ENCODE assay signal across 12 cellular contexts in the genomic region with DNA sequence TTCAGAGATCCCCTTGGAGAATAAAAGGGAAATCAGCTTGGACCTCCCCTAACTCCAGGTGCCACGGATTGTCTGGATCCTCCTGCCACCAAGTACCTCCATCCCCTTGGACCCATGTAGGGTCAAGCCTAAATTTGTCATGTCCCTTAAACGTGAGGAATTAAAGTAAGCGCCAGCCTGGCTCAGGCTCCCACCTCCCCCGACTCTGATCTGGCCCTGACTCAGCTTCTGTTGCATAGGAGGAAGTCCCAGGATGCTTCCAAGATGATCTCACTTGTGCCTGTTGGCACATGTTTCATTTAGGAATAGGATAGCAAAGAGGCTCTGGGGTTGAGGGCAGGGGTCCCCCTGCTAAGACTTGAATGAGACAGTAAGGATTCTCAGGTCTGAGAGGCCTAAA.
DNase-seq lines count a peak whose midpoint lies in the region; ATAC-seq, FAIRE-seq and TF ChIP-seq lines count a peak whose summit lies in the region.
"Had no signal": no experiment of that assay in that cellular context is flagged by ENCODE, and none has a peak within 500 bp of the region (broad histone marks: within the 10 kb centered on the region; RNA-seq: fewer than 3 reads in every experiment).

No MANE protein-coding gene starts in this region.

- H3K36me3 Mint-ChIP-seq in mesothelial cell of epicardium: no peaks in the 10 kb centered on the region

- TF ChIP-seq POLR2A in GM12892 (IDR thresholded peaks at IDR 0.05; ENCODE audit: low read depth, low read length): no peak

- DNase-seq in BJ (ENCODE audit: low read depth) (peak; percentile 26), MG63 (peak; percentile 87), dedifferentiated amniotic fluid mesenchymal stem cell (ENCODE audit: extremely low spot score) (peak; percentile 46), mesothelial cell of epicardium (ENCODE audit: low spot score in 2 of 2, unreplicated experiment in 2 of 2) (no peak), left colon (no peak), DMS153 (lab: John Stamatoyannopoulos, UW) (no peak), GM12892 (ENCODE audit: insufficient read length) (no peak)
- DNase-seq: activated gamma-delta T cell; effector memory CD4-positive, alpha-beta T cell; ovary had no signal

- peak overlapping the region; percentile 45 for H3K27ac Mint-ChIP-seq in mesothelial cell of epicardium

- POLR2A ChIA-PET in BJ (lab: Charles Lee): no interaction called here

- H3K9me3 ChIP-seq in MG63: no peaks in the 10 kb centered on the region; the same call in 1 of the 2 replicates
- H3K9me3 ChIP-seq: ovary had no signal

- H3K9me3 Mint-ChIP-seq in mesothelial cell of epicardium: peaks cover 4% of the 10 kb centered on the region

- H3K27me3 Mint-ChIP-seq in mesothelial cell of epicardium (ENCODE audit: low read depth): no peaks in the 10 kb centered on the region

- FAIRE-seq in GM12892 (lab: Jason Lieb, UNC): no peak

- peaks cover 65% of the 10 kb centered on the region for H3K4me1 Mint-ChIP-seq in mesothelial cell of epicardium

- intact Hi-C loops in left colon (cut with DNase I, micrococcal nuclease): no loop called here

- CTCF ChIA-PET in BJ (lab: Yijun Ruan, JAX): no interaction called here

- H3K4me3 ChIP-seq in BJ (ENCODE audit: low read depth, low read length) (no peak overlapping the region), MG63 (no peak overlapping the region)
- H3K4me3 ChIP-seq: ovary had no signal

- TF ChIP-seq CTCF in BJ (IDR thresholded peaks at IDR 0.05; ENCODE audit: insufficient read depth, low read depth, low read length): no peak
- no peak for TF ChIP-seq CTCF in mesothelial cell of epicardium (IDR thresholded peaks at IDR 0.05; ENCODE audit: unreplicated experiment)

- H3K4me3 Mint-ChIP-seq in mesothelial cell of epicardium: no peak overlapping the region

- no peaks in the 10 kb centered on the region for H3K36me3 ChIP-seq in BJ (ENCODE audit: control insufficient read depth, insufficient read depth, low read length)
- H3K36me3 ChIP-seq in MG63: no peaks in the 10 kb centered on the region
- H3K36me3 ChIP-seq: ovary had no signal

- ATAC-seq in left colon (no peak), HG02763 (IDR thresholded peaks at IDR 0.05; ENCODE audit: unreplicated experiment) (no peak)
- ATAC-seq: Panc1 had no signal

- H3K27me3 ChIP-seq in BJ (ENCODE audit: control insufficient read depth, insufficient read depth, low read length): no peaks in the 10 kb centered on the region
- H3K27me3 ChIP-seq in MG63: no peaks in the 10 kb centered on the region
- H3K27me3 ChIP-seq: ovary had no signal

Comparison
In these comparisons a context has a peak if more than half of its experiments do, and no peak if none do; other contexts are left out.
1. DNase-seq: peak in BJ (single experiment), MG63 (single experiment) and dedifferentiated amniotic fluid mesenchymal stem cell (single experiment); none in mesothelial cell of epicardium (0 of 2), left colon (0 of 2), DMS153 (single experiment) and GM12892 (single experiment).